In the genomic region with DNA sequence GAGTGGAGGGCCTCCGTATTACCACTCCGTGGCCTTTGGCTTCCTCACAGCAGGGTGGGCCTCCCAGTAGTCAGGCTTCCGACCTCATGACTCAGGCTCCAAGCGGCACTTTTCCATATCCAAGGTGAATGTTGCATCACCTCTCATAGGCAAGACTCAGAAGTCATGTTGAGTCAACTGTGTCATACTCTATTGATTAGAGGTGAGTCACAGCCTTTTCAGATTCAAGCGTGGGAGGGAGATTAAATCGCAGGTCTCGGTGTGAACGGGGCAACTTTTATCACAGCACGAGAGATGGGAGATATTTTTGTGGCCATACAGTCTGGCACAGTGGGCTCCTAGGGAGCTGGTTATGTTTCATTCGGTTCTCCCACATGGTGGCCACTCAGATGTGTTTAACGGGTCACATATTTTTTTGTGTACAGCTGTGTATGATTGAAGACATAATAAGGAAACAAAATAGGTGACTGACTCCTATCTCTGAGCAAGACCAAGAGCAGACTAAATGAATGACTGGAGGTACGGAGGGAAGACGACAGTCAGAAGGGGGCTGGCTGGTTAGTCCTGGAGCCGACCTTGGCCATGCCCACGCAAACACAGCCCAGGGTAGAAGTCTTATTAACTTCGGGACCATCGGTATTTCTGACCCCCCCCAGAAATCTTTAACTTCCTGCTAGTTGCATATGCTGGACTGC, we compare ENCODE assay signal across 18 cellular contexts. TPM values are rescaled to one million over a fixed set of nuclear protein-coding genes. Genes with fewer than 3 reads are reported as not detected.
"Had no signal": no experiment of that assay in that cellular context is flagged by ENCODE, and none has a peak within 500 bp of the region (broad histone marks: within the 10 kb centered on the region; RNA-seq: fewer than 3 reads in every experiment).

No MANE protein-coding gene starts in this region.

RNA-seq across cellular contexts. Expression of a gene that starts 2.8 kb away (rescaled TPM):
- total RNA-seq: natural killer cell treated with Interleukin-12 subunit alpha and Interleukin-12 subunit beta and Interleukin-15 and Interleukin-18, amount 100 ng/mL, for 72 hours; omental fat pad; osteocyte; pancreas; posterior vena cava; pulmonary artery endothelial cell; right atrium auricular region; sciatic nerve; smooth muscle cell; spleen; stomach; subcutaneous adipose tissue; thoracic aorta; thyroid gland; tibial nerve; upper lobe of left lung; ureter; vagina had no signal
- polyA plus RNA-seq: pancreas, smooth muscle cell, spleen, stomach had no signal

RNA-seq across cellular contexts. Expression of a gene that starts 30.5 kb away (rescaled TPM):
- total RNA-seq: natural killer cell treated with Interleukin-12 subunit alpha and Interleukin-12 subunit beta and Interleukin-15 and Interleukin-18, amount 100 ng/mL, for 72 hours; omental fat pad; osteocyte; pancreas; posterior vena cava; pulmonary artery endothelial cell; right atrium auricular region; sciatic nerve; smooth muscle cell; spleen; stomach; subcutaneous adipose tissue; thoracic aorta; thyroid gland; tibial nerve; upper lobe of left lung; ureter; vagina had no signal
- polyA plus RNA-seq: pancreas, smooth muscle cell, spleen, stomach had no signal
